ENCODE assay signal across 1 cellular context in genomic region chr1:166064324-166064926, GRCh38.
TF ChIP-seq lines count a peak whose summit lies in the region.

No MANE protein-coding gene starts in this region.

TF ChIP-seq in GM23338, 12 proteins besides CTCF, POLR2A, EP300 and RAD21 (continued from another document):
- TF ChIP-seq ZNF462 (CRISPR knock-in tag; IDR thresholded peaks at IDR 0.05), result 0 out of 2 replicates have a peak, but pooled peaks have one; percentile 19
TF ChIP-seq in GM23338: peak in this region for 1.
